Comparison of ENCODE assay signal across 23 cellular contexts in the genomic region with DNA sequence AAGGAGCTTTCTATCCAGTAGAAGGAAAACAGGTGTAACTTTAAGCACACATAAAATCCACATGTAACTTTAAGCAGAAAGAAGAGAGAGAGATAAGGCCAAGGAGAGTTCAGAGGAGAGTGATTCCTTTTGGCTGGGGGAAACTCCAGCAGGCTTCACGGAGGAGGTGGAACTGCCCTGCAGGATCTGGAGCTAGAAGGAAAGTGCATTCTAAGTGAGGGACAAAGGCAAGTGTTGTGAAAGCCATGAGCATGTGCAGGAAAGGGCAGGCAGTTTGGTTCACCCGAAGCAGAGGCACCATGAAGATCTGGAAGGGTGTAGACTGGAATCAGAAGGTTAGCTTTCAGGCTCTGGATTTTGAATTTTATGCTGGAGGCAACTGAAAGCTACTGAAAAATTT. TPM values are rescaled to one million over a fixed set of nuclear protein-coding genes. Genes with fewer than 3 reads are reported as not detected.
DNase-seq lines count a peak whose midpoint lies in the region; ATAC-seq, FAIRE-seq and TF ChIP-seq lines count a peak whose summit lies in the region.
"Had no signal": no experiment of that assay in that cellular context is flagged by ENCODE, and none has a peak within 500 bp of the region (broad histone marks: within the 10 kb centered on the region; RNA-seq: fewer than 3 reads in every experiment).

No MANE protein-coding gene starts in this region.

- H3K23me2 ChIP-seq in H1 (ENCODE audit: low read depth, low read length), result no peaks in the 10 kb centered on the region

- no peak for FAIRE-seq in H1 (lab: Jason Lieb, UNC)
- FAIRE-seq: GM12891 had no signal

- H4K8ac ChIP-seq in H1 (ENCODE audit: extremely low read depth, insufficient read depth, low read length) (no peak overlapping the region), trophoblast cell (ENCODE audit: low read depth, low read length) (no peak overlapping the region)

- POLR2A ChIA-PET in HEK293 (lab: Yijun Ruan, JAX), result interaction anchor here (3.3 kb wide), 1 partner anchor 46 kb away, joined by 8 read pairs; the partner anchor contains the start of gene GADD45A
- POLR2A ChIA-PET in PC-3 (lab: Charles Lee; ENCODE audit: unreplicated experiment), result interaction anchor here (0.7 kb wide), 1 partner anchor 806 kb away, joined by 3 read pairs; the partner anchor contains the start of gene MIER1
- POLR2A ChIA-PET in H1 (lab: Charles Lee; ENCODE audit: partially characterized antibody), result interaction anchor here (1.3 kb wide), 1 partner anchor 16 kb away, joined by 3 read pairs; no protein-coding TSS in a partner anchor

- H3K4me2 ChIP-seq in PC-3 (ENCODE audit: low read length) (no peak overlapping the region), H1 (ENCODE audit: insufficient read depth in 1 of 2, low read depth in 2 of 2, low read length in 2 of 2) (no peak overlapping the region), trophoblast cell (ENCODE audit: low read length) (no peak overlapping the region)

- TF ChIP-seq POLR2A in H1 (IDR thresholded peaks at IDR 0.05; ENCODE audit: control extremely low read depth in 1 of 2, low read depth in 2 of 2, low read length in 2 of 2), result no peak

- DNase-seq in PC-3 (no peak), H1 (ENCODE audit: low read depth in 1 of 2, low spot score in 2 of 2) (no peak), trophoblast cell (no peak), NK-92 (lab: John Stamatoyannopoulos, UW; ENCODE audit: unreplicated experiment) (no peak), NCI-H1694 treated with DMSO at 0.1 percent for 48 hours (lab: John Stamatoyannopoulos, UW) (no peak), SHP77 treated with DMSO at 0.1 percent for 48 hours (lab: John Stamatoyannopoulos, UW) (no peak)
- DNase-seq: CD8-positive, alpha-beta memory T cell; DMS 273 treated with DMSO at 0.1 percent for 48 hours; DMS79; GF-D8; GOT3; HCEC 1CT; Karpas-422; NCI-H1092 treated with DMSO at 0.1 percent for 48 hours; NCI-H1436; NCI-H187 treated with DMSO at 0.1 percent for 48 hours; NCI-H2107; NCI-H526; T-cell had no signal

- H3K56ac ChIP-seq in H1 (replicated peaks; ENCODE audit: insufficient read length, low read depth, low read length), result no peak overlapping the region

- no peak for TF ChIP-seq EP300 in H1 (IDR thresholded peaks at IDR 0.05; ENCODE audit: borderline replicate concordance in 1 of 2, low read depth in 2 of 2, low read length in 2 of 2)

- H3K79me1 ChIP-seq in H1 (ENCODE audit: low read depth, low read length) (no peaks in the 10 kb centered on the region; the same call in 1 of the 2 replicates), trophoblast cell (ENCODE audit: low read length) (peaks cover 2% of the 10 kb centered on the region)

- no peak for TF ChIP-seq RAD21 in H1 (IDR thresholded peaks at IDR 0.05 in 1 of 2, conservative IDR thresholded peaks at IDR 0.05 in 1 of 2; ENCODE audit: low read depth in 2 of 2, low read length in 2 of 2)

- H3K4me1 ChIP-seq in HEK293 (ENCODE audit: control insufficient read depth, insufficient read depth, low read length) (peaks cover 3% of the 10 kb centered on the region; the same call in 1 of the 2 replicates), PC-3 (ENCODE audit: insufficient read depth, low read length) (peaks cover 33% of the 10 kb centered on the region), H1 (replicated peaks in 1 of 4; ENCODE audit: control insufficient read depth in 3 of 4, insufficient read depth in 4 of 4, low read length in 3 of 4) (peaks cover 0 to 10% (median 3%) of the 10 kb centered on the region in 4 experiments; a peak in 6 of 7 replicates), trophoblast cell (ENCODE audit: control insufficient read depth in 1 of 2, insufficient read depth in 2 of 2, low read length in 2 of 2) (peaks cover 8% of the 10 kb centered on the region in 2 experiments)

- H4K5ac ChIP-seq in H1 (ENCODE audit: insufficient read length, low read depth, low read length), result no peak overlapping the region

- H4K12ac ChIP-seq in trophoblast cell (ENCODE audit: low read depth, low read length), result no peak overlapping the region

- H3F3A ChIP-seq in PC-3 (ENCODE audit: low read length, unreplicated experiment), result peaks cover 5% of the 10 kb centered on the region

- no peak overlapping the region for H3K27ac ChIP-seq in HEK293 (ENCODE audit: extremely low read depth, low read depth, low read length)
- H3K27ac ChIP-seq in PC-3 (ENCODE audit: low read length), result peak overlapping the region; percentile 86; the same call in 1 of the 2 replicates
- no peak overlapping the region for H3K27ac ChIP-seq in H1 (ENCODE audit: low read depth, low read length)
- H3K27ac ChIP-seq in trophoblast cell (ENCODE audit: low read depth, low read length), result no peak overlapping the region
- H3K27ac ChIP-seq: C4-2B, SJSA1 had no signal

- no peak for TF ChIP-seq CTCF in HEK293 (tag by site-specific recombination; IDR thresholded peaks at IDR 0.05)
- TF ChIP-seq CTCF in PC-3 (conservative IDR thresholded peaks at IDR 0.05; ENCODE audit: low read depth, low read length), result no peak
- no peak for TF ChIP-seq CTCF in H1 (IDR thresholded peaks at IDR 0.05; ENCODE audit: control extremely low read depth in 1 of 3, insufficient read depth in 1 of 3, low read depth in 1 of 3, low read length in 3 of 3)

- H3K4me3 ChIP-seq in HEK293 (ENCODE audit: low read depth, low read length) (no peak overlapping the region), PC-3 (ENCODE audit: low read length) (no peak overlapping the region), H1 (ENCODE audit: extremely low read depth in 1 of 4, insufficient read depth in 2 of 4, low read depth in 3 of 4, low read length in 4 of 4) (no peak overlapping the region), trophoblast cell (ENCODE audit: low read depth, low read length) (no peak overlapping the region)
- H3K4me3 ChIP-seq: SJSA1 had no signal

- H2BK5ac ChIP-seq in H1 (ENCODE audit: low read depth, low read length), result no peak overlapping the region
- no peak overlapping the region for H2BK5ac ChIP-seq in trophoblast cell (ENCODE audit: low read depth, low read length, poor library complexity)

- no peaks in the 10 kb centered on the region for H4K20me1 ChIP-seq in PC-3 (ENCODE audit: low read length)
- H4K20me1 ChIP-seq in H1 (replicated peaks in 1 of 2; ENCODE audit: control insufficient read depth in 1 of 2, insufficient read depth in 2 of 2, low read length in 2 of 2), result no peaks in the 10 kb centered on the region

- 65% methylated on average over 2 of the region's 2 CpGs; no CpG with 5 or more reads in 1 of the 2 experiments for WGBS in H1 (ENCODE audit: extremely low coverage in 1 of 2, insufficient coverage in 1 of 2, insufficient read length in 1 of 2, insufficient replicate concordance in 2 of 2, low coverage in 1 of 2, low lambda C conversion rate in 2 of 2, missing lambda C conversion rate in 1 of 2), 2 experiments
- WGBS in trophoblast cell (ENCODE audit: extremely low coverage, insufficient coverage, insufficient read length), result no CpG with 5 or more reads among the region's 2 CpGs

- H3K23ac ChIP-seq in H1 (ENCODE audit: insufficient read length) (no peak overlapping the region), trophoblast cell (ENCODE audit: low read length) (peak overlapping the region; percentile 48)

- intact Hi-C loops in PC-3 (cut with micrococcal nuclease), result loop anchor here (2.0 kb wide), 1 partner anchor 19 kb away; no protein-coding TSS in a partner anchor

- H3K27me3 ChIP-seq in PC-3 (ENCODE audit: low read length), result no peaks in the 10 kb centered on the region
- no peaks in the 10 kb centered on the region for H3K27me3 ChIP-seq in H1 (replicated peaks in 1 of 4; ENCODE audit: control insufficient read depth in 3 of 4, extremely low read depth in 1 of 4, insufficient read depth in 3 of 4, low read length in 3 of 4)
- no peaks in the 10 kb centered on the region for H3K27me3 ChIP-seq in trophoblast cell (ENCODE audit: insufficient read depth, low read length)
- H3K27me3 ChIP-seq: SJSA1 had no signal

- H2AK5ac ChIP-seq in H1 (ENCODE audit: low read depth, low read length), result no peak overlapping the region
- no peak overlapping the region for H2AK5ac ChIP-seq in trophoblast cell (ENCODE audit: low read length)

- H3K9ac ChIP-seq in PC-3 (ENCODE audit: low read length), result no peak overlapping the region
- no peak overlapping the region for H3K9ac ChIP-seq in H1 (replicated peaks in 1 of 4; ENCODE audit: extremely low read depth in 1 of 4, low read depth in 3 of 4, low read length in 3 of 4)
- H3K9ac ChIP-seq in trophoblast cell (ENCODE audit: low read length), result no peak overlapping the region

- no TSS peak for BruUV-seq in PC-3 (replicated peaks; lab: Mats Ljungman, UMichigan)

- CTCF ChIA-PET in HEK293 (lab: Yijun Ruan, JAX) (interaction anchor here (0.6 kb wide), 1 partner anchor 16 kb away, joined by 3 read pairs; no protein-coding TSS in a partner anchor), PC-3 (lab: Charles Lee) (no interaction called here), H1 (lab: Charles Lee; ENCODE audit: partially characterized antibody) (interaction anchor here (1.1 to 2.4 kb wide), 8 partner anchors 9 to 207 kb away, joined by 3 to 7 read pairs (median 4); no protein-coding TSS in a partner anchor)

- peaks cover 14% of the 10 kb centered on the region for H3K79me2 ChIP-seq in PC-3 (ENCODE audit: low read length)
- H3K79me2 ChIP-seq in H1 (ENCODE audit: control insufficient read depth in 1 of 2, insufficient read depth in 2 of 2, low read length in 2 of 2), result no peaks in the 10 kb centered on the region
- H3K79me2 ChIP-seq in trophoblast cell (ENCODE audit: control insufficient read depth, insufficient read depth, low read length, poor library complexity), result no peaks in the 10 kb centered on the region

- H4K91ac ChIP-seq in H1 (replicated peaks; ENCODE audit: insufficient read length, low read length) (no peak overlapping the region), trophoblast cell (ENCODE audit: low read depth, low read length) (no peak overlapping the region)

- H3K36me3 ChIP-seq in HEK293 (ENCODE audit: control insufficient read depth in 2 of 2, insufficient read depth in 1 of 2, low read length in 2 of 2), result no peaks in the 10 kb centered on the region
- H3K36me3 ChIP-seq in PC-3 (ENCODE audit: low read depth, low read length), result no peaks in the 10 kb centered on the region
- H3K36me3 ChIP-seq in H1 (ENCODE audit: control insufficient read depth in 2 of 4, insufficient read depth in 4 of 4, low read length in 3 of 4), result no peaks in the 10 kb centered on the region
- no peaks in the 10 kb centered on the region for H3K36me3 ChIP-seq in trophoblast cell (ENCODE audit: control insufficient read depth in 1 of 2, insufficient read depth in 2 of 2, low read length in 2 of 2)

- H3K9me3 ChIP-seq in HEK293 (ENCODE audit: control insufficient read depth, insufficient read depth, low read depth, low read length) (no peaks in the 10 kb centered on the region), PC-3 (ENCODE audit: low read length) (no peaks in the 10 kb centered on the region), H1 (ENCODE audit: insufficient read depth in 2 of 2, low read depth in 1 of 2, low read length in 1 of 2) (no peaks in the 10 kb centered on the region), trophoblast cell (ENCODE audit: insufficient read depth, low read depth, low read length) (no peaks in the 10 kb centered on the region)
- H3K9me3 ChIP-seq: SJSA1 had no signal

- H2BK120ac ChIP-seq in H1 (replicated peaks; ENCODE audit: low read depth, low read length), result no peak overlapping the region
- H2BK120ac ChIP-seq in trophoblast cell (ENCODE audit: insufficient read depth, low read length, poor library complexity), result no peak overlapping the region

- H3K14ac ChIP-seq in H1 (ENCODE audit: insufficient read length) (no peak overlapping the region), trophoblast cell (ENCODE audit: low read length) (no peak overlapping the region)

- no peaks in the 10 kb centered on the region for H3K9me2 ChIP-seq in PC-3 (replicated peaks; ENCODE audit: low read length)

- no peak for ATAC-seq in PC-3
- ATAC-seq: T-cell had no signal

- H3K4ac ChIP-seq in H1 (replicated peaks; ENCODE audit: insufficient read length, low read depth, low read length) (no peak overlapping the region), trophoblast cell (ENCODE audit: low read depth, low read length) (no peak overlapping the region)

- no peak overlapping the region for H3K18ac ChIP-seq in H1 (ENCODE audit: extremely low read depth, low read length)
- H3K18ac ChIP-seq in trophoblast cell (ENCODE audit: low read length), result no peak overlapping the region

- no peak overlapping the region for H2AFZ ChIP-seq in PC-3 (ENCODE audit: low read length)
- H2AFZ ChIP-seq in H1 (ENCODE audit: low read length), result no peak overlapping the region
- no peak overlapping the region for H2AFZ ChIP-seq in trophoblast cell (ENCODE audit: insufficient read depth, low read length, poor library complexity)

- no peak overlapping the region for H2BK20ac ChIP-seq in H1 (ENCODE audit: low read length)

- no peak overlapping the region for H2BK15ac ChIP-seq in H1 (ENCODE audit: low read length)

- H2BK12ac ChIP-seq in H1 (ENCODE audit: low read depth, low read length), result no peak overlapping the region
- H2BK12ac ChIP-seq in trophoblast cell (ENCODE audit: low read length), result no peak overlapping the region

RNA-seq across cellular contexts. Expression of gene GADD45A, which starts 46.3 kb away (rescaled TPM):
- total RNA-seq in PC-3 (2014; rRNA removed), result 129 and 153 TPM in 2 replicates
- total RNA-seq in H1 (2021; fragmentation: NEBNext Ultra II Directional; extraction: Animal tissue kit (Norgen Biotek cat#: 25700)), result 15.5 and 15.6 TPM in 2 replicates
- polyA plus RNA-seq in H1 (2011; rRNA removed), result 7.6 and 13.6 TPM in 2 replicates
- polyA plus RNA-seq in H1 (2011; cell fraction: cytosol; rRNA removed), result 14.2 TPM
- polyA plus RNA-seq in H1 (2011; cell fraction: nucleus; rRNA removed), result 19.6 TPM
- 13.3 to 20.9 TPM (median 16.5 TPM) in 4 replicates for polyA plus RNA-seq in H1 (2012, experiment 1 of 2)
- polyA plus RNA-seq in H1 (2012, experiment 2 of 2), result 7.9 TPM
- 12.3 TPM for polyA plus RNA-seq in H1 (2013, experiment 1 of 2)
- polyA plus RNA-seq in H1 (2013, experiment 2 of 2), result 13.6 TPM
- polyA minus RNA-seq in H1 (2011; rRNA and poly(A)+ RNA removed), result 1.1 and 2.4 TPM in 2 replicates
- 7.8 TPM for polyA minus RNA-seq in H1 (2011; cell fraction: cytosol; rRNA and poly(A)+ RNA removed)
- polyA minus RNA-seq in H1 (2011; cell fraction: nucleus; rRNA and poly(A)+ RNA removed), result 30.7 TPM
- 81.0 and 84.6 TPM in 2 replicates for polyA plus RNA-seq in trophoblast cell (2013)
